Comparison of ENCODE assay signal across 18 cellular contexts in the genomic region with DNA sequence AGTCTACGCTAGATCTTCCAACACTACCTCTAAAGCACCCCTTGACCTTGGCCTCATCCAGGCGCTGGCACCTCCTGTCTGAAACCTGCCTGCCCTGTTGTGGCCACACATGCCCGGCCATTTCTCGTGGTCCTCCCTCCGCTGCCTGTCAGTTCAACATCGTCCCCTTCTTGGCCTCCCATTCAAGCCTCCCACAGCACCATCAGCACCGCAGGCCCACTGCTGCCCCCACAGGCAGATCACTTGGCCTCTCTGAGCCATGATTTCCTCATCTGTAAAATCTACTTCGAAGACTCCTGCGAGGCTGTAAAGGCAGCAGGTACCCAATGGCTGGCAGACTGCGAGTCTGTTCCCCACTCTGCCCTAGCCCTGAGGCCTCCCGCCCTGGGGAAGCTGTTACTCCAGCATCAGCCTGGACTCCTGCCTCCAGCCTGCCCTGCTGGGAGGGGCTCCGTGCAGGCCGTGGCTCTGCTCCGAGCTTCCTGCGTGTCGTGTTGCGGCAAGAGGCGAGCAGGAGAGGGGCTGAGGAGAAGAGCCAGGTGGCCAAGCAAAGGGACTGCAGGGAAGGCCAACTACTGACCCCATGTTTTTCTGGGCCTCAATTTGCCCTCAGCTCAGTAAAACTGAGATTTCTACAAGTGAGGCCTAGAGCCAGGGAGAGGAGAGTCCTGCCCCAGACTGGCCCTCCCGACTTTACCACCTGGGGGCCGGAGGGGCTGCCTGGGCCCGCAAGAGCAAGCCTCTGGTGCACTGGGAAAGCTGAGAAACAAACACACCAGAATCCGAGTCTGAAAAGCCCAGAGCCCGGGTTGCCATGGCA.
A peak's percentile ranks its signal among the peaks of the same experiment; 100 is the strongest.
DNase-seq lines count a peak whose midpoint lies in the region; ATAC-seq, FAIRE-seq and TF ChIP-seq lines count a peak whose summit lies in the region.
"Had no signal": no experiment of that assay in that cellular context is flagged by ENCODE, and none has a peak within 500 bp of the region (broad histone marks: within the 10 kb centered on the region; RNA-seq: fewer than 3 reads in every experiment).

No MANE protein-coding gene starts in this region.

- no peak for TF ChIP-seq POLR2A in HepG2 (IDR thresholded peaks at IDR 0.05; ENCODE audit: insufficient read depth in 1 of 2, low read depth in 2 of 2, low read length in 2 of 2)
- no peak for TF ChIP-seq POLR2A in right lobe of liver (IDR thresholded peaks at IDR 0.05)

- DNase-seq in HepG2 (ENCODE audit: low spot score) (no peak), right lobe of liver (no peak), coronary artery (ENCODE audit: low spot score) (no peak), MCF 10A (ENCODE audit: unreplicated experiment) (no peak)
- no peak for DNase-seq in central memory CD8-positive, alpha-beta T cell (ENCODE audit: low spot score in 2 of 2)
- DNase-seq: activated CD4-positive, alpha-beta T cell treated with anti-CD3 and anti-CD28 coated beads, Interleukin-2, amount 10 ng/mL, durations not matched to agents 7 days and 5 days; activated naive CD4-positive, alpha-beta T cell treated with anti-CD3 and anti-CD28 coated beads, Interleukin-2, amount 10 ng/mL, durations not matched to agents 7 days and 5 days; dermis blood vessel endothelial cell; GDM1; Karpas-422; NCI-H2081 treated with DMSO at 0.1 percent for 48 hours; stimulated activated CD4-positive, alpha-beta T cell treated with anti-CD3 and anti-CD28 coated beads, Interleukin-15, amount 100 ng/mL, for 24 hours; uterus had no signal

- no peaks in the 10 kb centered on the region for H3K4me1 ChIP-seq in HepG2 (ENCODE audit: insufficient read depth, low read length)
- no peaks in the 10 kb centered on the region for H3K4me1 ChIP-seq in right lobe of liver
- peaks cover 13% of the 10 kb centered on the region for H3K4me1 ChIP-seq in mesodermal cell (ENCODE audit: control insufficient read depth, insufficient read depth, low read length, poor library complexity, severe bottlenecking)
- H3K4me1 ChIP-seq: uterus had no signal

- H3K9me3 Mint-ChIP-seq in central memory CD8-positive, alpha-beta T cell, result no peaks in the 10 kb centered on the region
- no peaks in the 10 kb centered on the region for H3K9me3 Mint-ChIP-seq in MCF 10A (ENCODE audit: unreplicated experiment)
- H3K9me3 Mint-ChIP-seq: activated CD4-positive, alpha-beta T cell treated with anti-CD3 and anti-CD28 coated beads, Interleukin-2, amount 10 ng/mL, durations not matched to agents 7 days and 5 days; activated naive CD4-positive, alpha-beta T cell treated with anti-CD3 and anti-CD28 coated beads, Interleukin-2, amount 10 ng/mL, durations not matched to agents 7 days and 5 days had no signal

- H3K9me3 ChIP-seq in HepG2 (ENCODE audit: low read length), result no peaks in the 10 kb centered on the region
- H3K9me3 ChIP-seq in right lobe of liver, result no peaks in the 10 kb centered on the region
- H3K9me3 ChIP-seq in mesodermal cell (ENCODE audit: control insufficient read depth, low read length), result no peaks in the 10 kb centered on the region
- H3K9me3 ChIP-seq: gastroesophageal sphincter, left lung, uterus had no signal

- peak overlapping the region; percentile 45 for H3K27ac Mint-ChIP-seq in central memory CD8-positive, alpha-beta T cell (ENCODE audit: low read depth)
- no peak overlapping the region for H3K27ac Mint-ChIP-seq in MCF 10A (ENCODE audit: low read depth, unreplicated experiment)
- H3K27ac Mint-ChIP-seq: activated CD4-positive, alpha-beta T cell treated with anti-CD3 and anti-CD28 coated beads, Interleukin-2, amount 10 ng/mL, durations not matched to agents 7 days and 5 days; activated naive CD4-positive, alpha-beta T cell treated with anti-CD3 and anti-CD28 coated beads, Interleukin-2, amount 10 ng/mL, durations not matched to agents 7 days and 5 days had no signal

- no peak for TF ChIP-seq EP300 in HepG2 (IDR thresholded peaks at IDR 0.05; ENCODE audit: low read depth in 2 of 2, low read length in 2 of 2)
- TF ChIP-seq EP300 in HepG2 (CRISPR knock-in tag; IDR thresholded peaks at IDR 0.05; ENCODE audit: borderline replicate concordance), result no peak

- no peak overlapping the region for H3K4me3 ChIP-seq in HepG2 (replicated peaks in 1 of 3; ENCODE audit: insufficient read depth in 1 of 3, low read depth in 2 of 3, low read length in 3 of 3)
- no peak overlapping the region for H3K4me3 ChIP-seq in right lobe of liver
- no peak overlapping the region for H3K4me3 ChIP-seq in mesodermal cell (ENCODE audit: extremely low read depth, insufficient read depth, low read length, poor library complexity, severe bottlenecking)
- H3K4me3 ChIP-seq in coronary artery, result no peak overlapping the region
- H3K4me3 ChIP-seq: gastroesophageal sphincter, left lung, uterus had no signal

- no peak overlapping the region for H3K9ac ChIP-seq in HepG2 (ENCODE audit: insufficient read depth, low read depth, low read length)

- peaks cover 0 to 2% of the 10 kb centered on the region in 2 experiments; a peak in 2 of 5 replicates for H3K36me3 ChIP-seq in HepG2 (replicated peaks in 1 of 2; ENCODE audit: control insufficient read depth in 1 of 2, insufficient read depth in 2 of 2, low read length in 2 of 2)
- H3K36me3 ChIP-seq in right lobe of liver, result peaks cover 0 to 15% (median 6%) of the 10 kb centered on the region in 4 donors
- peaks cover 3% of the 10 kb centered on the region for H3K36me3 ChIP-seq in mesodermal cell (ENCODE audit: control insufficient read depth, insufficient read depth, low read length)
- H3K36me3 ChIP-seq: uterus had no signal

- BruUV-seq in HepG2 (replicated peaks; lab: Mats Ljungman, UMichigan) (no TSS peak), MCF 10A (replicated peaks; lab: Mats Ljungman, UMichigan) (no TSS peak)

- WGBS in HepG2 (ENCODE audit: low lambda C conversion rate), result 98% methylated on average over 19 of the region's 23 CpGs
- WGBS in right lobe of liver (ENCODE audit: insufficient coverage, low coverage, low lambda C conversion rate, missing lambda C conversion rate), result 96% methylated on average over 7 of the region's 23 CpGs
- 81 to 85% methylated on average over 22 of the region's 23 CpGs for WGBS in mesodermal cell (ENCODE audit: insufficient coverage in 2 of 2), 2 experiments

- CTCF ChIA-PET in HepG2 (lab: Yijun Ruan, JAX; ENCODE audit: low intra/inter-chr PET ratio, low total read pairs), result no interaction called here
- CTCF ChIA-PET in MCF 10A (lab: Yijun Ruan, JAX), result interaction anchor here (0.6 to 1.3 kb wide), 2 partner anchors 120 to 316 kb away, joined by 4 read pairs; no protein-coding TSS in a partner anchor

- H3K27me3 Mint-ChIP-seq in central memory CD8-positive, alpha-beta T cell, result no peaks in the 10 kb centered on the region
- H3K27me3 Mint-ChIP-seq in MCF 10A (ENCODE audit: insufficient read depth, unreplicated experiment), result no peaks in the 10 kb centered on the region
- H3K27me3 Mint-ChIP-seq: activated CD4-positive, alpha-beta T cell treated with anti-CD3 and anti-CD28 coated beads, Interleukin-2, amount 10 ng/mL, durations not matched to agents 7 days and 5 days; activated naive CD4-positive, alpha-beta T cell treated with anti-CD3 and anti-CD28 coated beads, Interleukin-2, amount 10 ng/mL, durations not matched to agents 7 days and 5 days had no signal

- H3K27ac ChIP-seq in HepG2 (ENCODE audit: extremely low read length, insufficient read depth, low read length) (no peak overlapping the region), right lobe of liver (no peak overlapping the region), mesodermal cell (ENCODE audit: low read depth, low read length, severe bottlenecking) (peak overlapping the region; percentile 77), coronary artery (no peak overlapping the region)
- H3K27ac ChIP-seq: gastroesophageal sphincter, left lung, uterus had no signal

- no peaks in the 10 kb centered on the region for H3K79me2 ChIP-seq in HepG2 (ENCODE audit: insufficient read depth, low read length)

- no peak for FAIRE-seq in HepG2 (lab: Jason Lieb, UNC)

- POLR2A ChIA-PET in HepG2 (lab: Yijun Ruan, JAX) (no interaction called here), MCF 10A (lab: Yijun Ruan, JAX) (interaction anchor here (1.1 kb wide), 1 partner anchor 9 kb away, joined by 4 read pairs; no protein-coding TSS in a partner anchor)

- no peak; the same call in 2 of the 3 replicates for ATAC-seq in HepG2
- ATAC-seq in right lobe of liver, result no peak
- ATAC-seq in central memory CD8-positive, alpha-beta T cell (replicated peaks; ENCODE audit: extremely low read depth, poor library complexity, severe bottlenecking), result no peak
- ATAC-seq in HG03469 (IDR thresholded peaks at IDR 0.05; ENCODE audit: unreplicated experiment), result no peak
- ATAC-seq in GM21723 (IDR thresholded peaks at IDR 0.05; ENCODE audit: unreplicated experiment), result no peak
- ATAC-seq: gastroesophageal sphincter had no signal

- no peaks in the 10 kb centered on the region for H4K20me1 ChIP-seq in HepG2 (ENCODE audit: insufficient read depth, low read length)

- intact Hi-C loops in HepG2 (cut with micrococcal nuclease; ENCODE audit: unreplicated experiment) (no loop called here), right lobe of liver (cut with DNase I) (no loop called here), MCF 10A (cut with micrococcal nuclease) (no loop called here)

- no peaks in the 10 kb centered on the region for H3K4me1 Mint-ChIP-seq in central memory CD8-positive, alpha-beta T cell
- H3K4me1 Mint-ChIP-seq in MCF 10A (ENCODE audit: insufficient read depth, unreplicated experiment), result no peaks in the 10 kb centered on the region

- H3K27me3 ChIP-seq in HepG2 (ENCODE audit: control insufficient read depth in 1 of 2, insufficient read depth in 2 of 2, low read length in 2 of 2) (no peaks in the 10 kb centered on the region), right lobe of liver (no peaks in the 10 kb centered on the region)
- H3K27me3 ChIP-seq: gastroesophageal sphincter, left lung, uterus had no signal

- TF ChIP-seq CTCF in HepG2 (CRISPR knock-in tag; IDR thresholded peaks at IDR 0.05), result no peak
- TF ChIP-seq CTCF in right lobe of liver (IDR thresholded peaks at IDR 0.05), result no peak
- TF ChIP-seq CTCF in coronary artery (IDR thresholded peaks at IDR 0.05), result no peak
- no peak for TF ChIP-seq CTCF in MCF 10A (IDR thresholded peaks at IDR 0.05; ENCODE audit: unreplicated experiment)

- no peak for TF ChIP-seq RAD21 in HepG2 (CRISPR knock-in tag; IDR thresholded peaks at IDR 0.05)

- H2AFZ ChIP-seq in HepG2 (ENCODE audit: low read length), result no peak overlapping the region

- no peak overlapping the region for H3K4me2 ChIP-seq in HepG2 (ENCODE audit: low read depth, low read length)

- H3K36me3 Mint-ChIP-seq in central memory CD8-positive, alpha-beta T cell (ENCODE audit: insufficient read depth), result peaks cover 3% of the 10 kb centered on the region
- peaks cover 44% of the 10 kb centered on the region for H3K36me3 Mint-ChIP-seq in MCF 10A (ENCODE audit: insufficient read depth, unreplicated experiment)
- H3K36me3 Mint-ChIP-seq: activated naive CD4-positive, alpha-beta T cell treated with anti-CD3 and anti-CD28 coated beads, Interleukin-2, amount 10 ng/mL, durations not matched to agents 7 days and 5 days had no signal

- in situ Hi-C loops in HepG2 (cut with HindIII; ENCODE audit: extremely low pct_ligation_motif_present, low pct_unique_long_range_greater_than_20kb), result no loop called here

- H3K4me3 Mint-ChIP-seq in central memory CD8-positive, alpha-beta T cell, result no peak overlapping the region
- H3K4me3 Mint-ChIP-seq in MCF 10A (ENCODE audit: unreplicated experiment), result no peak overlapping the region
- H3K4me3 Mint-ChIP-seq: activated CD4-positive, alpha-beta T cell treated with anti-CD3 and anti-CD28 coated beads, Interleukin-2, amount 10 ng/mL, durations not matched to agents 7 days and 5 days; activated naive CD4-positive, alpha-beta T cell treated with anti-CD3 and anti-CD28 coated beads, Interleukin-2, amount 10 ng/mL, durations not matched to agents 7 days and 5 days had no signal
